8 cellular contexts compared by ENCODE assay signal in genomic region chr12:101829639-101830390, GRCh38. TPM values are rescaled to one million over a fixed set of nuclear protein-coding genes. Genes with fewer than 3 reads are reported as not detected.
DNase-seq lines count a peak whose midpoint lies in the region; ATAC-seq lines count a peak whose summit lies in the region.

No MANE protein-coding gene starts in this region.

- H3K9me3 ChIP-seq in ES-I3 (ENCODE audit: control insufficient read depth, insufficient read depth, low read length) (no peaks in the 10 kb centered on the region), HUES6 (ENCODE audit: control insufficient read depth, insufficient read depth, low read depth, low read length) (no peaks in the 10 kb centered on the region), iPS-18c (ENCODE audit: control insufficient read depth, insufficient read depth, low read length) (no peaks in the 10 kb centered on the region)

- H3K9ac ChIP-seq in ES-I3 (ENCODE audit: low read depth, low read length) (peak overlapping the region; percentile 80), HUES6 (ENCODE audit: low read length) (peak overlapping the region; percentile 79)

- peak overlapping the region; percentile 100 for H3K4me3 Mint-ChIP-seq in activated naive CD8-positive, alpha-beta T cell treated with anti-CD3 and anti-CD28 coated beads, Interleukin-2, amount 10 ng/mL, durations not matched to agents 7 days and 5 days
- H3K4me3 Mint-ChIP-seq in stimulated activated naive CD8-positive, alpha-beta T cell treated with anti-CD3 and anti-CD28 coated beads, Interleukin-15, amount 100 ng/mL, for 72 hours = peak overlapping the region; percentile 95 to 100

- no peaks in the 10 kb centered on the region for H3K36me3 ChIP-seq in ES-I3 (ENCODE audit: insufficient read depth, low read length)
- no peaks in the 10 kb centered on the region for H3K36me3 ChIP-seq in HUES6 (ENCODE audit: control insufficient read depth, insufficient read depth, low read length)

- peak overlapping the region; percentile 53; the same call in 1 of the 2 replicates for H3K27ac ChIP-seq in HUES6 (ENCODE audit: low read depth, low read length)

- H3K9me3 Mint-ChIP-seq in activated naive CD8-positive, alpha-beta T cell treated with anti-CD3 and anti-CD28 coated beads, Interleukin-2, amount 10 ng/mL, durations not matched to agents 7 days and 5 days = no peaks in the 10 kb centered on the region
- no peaks in the 10 kb centered on the region for H3K9me3 Mint-ChIP-seq in stimulated activated naive CD8-positive, alpha-beta T cell treated with anti-CD3 and anti-CD28 coated beads, Interleukin-15, amount 100 ng/mL, for 72 hours

- no peak for ATAC-seq in activated naive CD8-positive, alpha-beta T cell treated with anti-CD3 and anti-CD28 coated beads, Interleukin-2, amount 10 ng/mL, durations not matched to agents 7 days and 5 days (ENCODE audit: low read depth)
- no peak for ATAC-seq in stimulated activated naive CD8-positive, alpha-beta T cell treated with anti-CD3 and anti-CD28 coated beads, Interleukin-15, amount 100 ng/mL, for 72 hours
- ATAC-seq in GM19397 (IDR thresholded peaks at IDR 0.05; ENCODE audit: unreplicated experiment) = no peak

- POLR2A ChIA-PET in activated naive CD8-positive, alpha-beta T cell treated with anti-CD3 and anti-CD28 coated beads, Interleukin-2, amount 10 ng/mL, durations not matched to agents 7 days and 5 days (lab: Charles Lee) = interaction anchor here (0.6 to 6.5 kb wide), 9 partner anchors 9 to 78 kb away, joined by 3 to 85 read pairs (median 5); no protein-coding TSS in a partner anchor

- peaks cover 46% of the 10 kb centered on the region for H3K4me1 Mint-ChIP-seq in activated naive CD8-positive, alpha-beta T cell treated with anti-CD3 and anti-CD28 coated beads, Interleukin-2, amount 10 ng/mL, durations not matched to agents 7 days and 5 days
- H3K4me1 Mint-ChIP-seq in stimulated activated naive CD8-positive, alpha-beta T cell treated with anti-CD3 and anti-CD28 coated beads, Interleukin-15, amount 100 ng/mL, for 72 hours = peaks cover 60% of the 10 kb centered on the region

- H3K4me1 ChIP-seq in ES-I3 (ENCODE audit: insufficient read depth, low read length) (peaks cover 12% of the 10 kb centered on the region), HUES6 (ENCODE audit: control insufficient read depth, insufficient read depth, low read length) (peaks cover 24% of the 10 kb centered on the region)

- H3K27ac Mint-ChIP-seq in activated naive CD8-positive, alpha-beta T cell treated with anti-CD3 and anti-CD28 coated beads, Interleukin-2, amount 10 ng/mL, durations not matched to agents 7 days and 5 days = peak overlapping the region; percentile 97
- peak overlapping the region; percentile 87 to 97 for H3K27ac Mint-ChIP-seq in stimulated activated naive CD8-positive, alpha-beta T cell treated with anti-CD3 and anti-CD28 coated beads, Interleukin-15, amount 100 ng/mL, for 72 hours

- H3K27me3 Mint-ChIP-seq in activated naive CD8-positive, alpha-beta T cell treated with anti-CD3 and anti-CD28 coated beads, Interleukin-2, amount 10 ng/mL, durations not matched to agents 7 days and 5 days = no peaks in the 10 kb centered on the region
- no peaks in the 10 kb centered on the region for H3K27me3 Mint-ChIP-seq in stimulated activated naive CD8-positive, alpha-beta T cell treated with anti-CD3 and anti-CD28 coated beads, Interleukin-15, amount 100 ng/mL, for 72 hours

- peaks cover 13% of the 10 kb centered on the region for H3K36me3 Mint-ChIP-seq in activated naive CD8-positive, alpha-beta T cell treated with anti-CD3 and anti-CD28 coated beads, Interleukin-2, amount 10 ng/mL, durations not matched to agents 7 days and 5 days

- DNase-seq in activated naive CD8-positive, alpha-beta T cell treated with anti-CD3 and anti-CD28 coated beads, Interleukin-2, amount 10 ng/mL, durations not matched to agents 7 days and 5 days = no peak
- DNase-seq in stimulated activated naive CD8-positive, alpha-beta T cell treated with anti-CD3 and anti-CD28 coated beads, Interleukin-15, amount 100 ng/mL, for 72 hours = no peak
- DNase-seq in HuH-7.5 (ENCODE audit: low spot score) = no peak
- no peak for DNase-seq in activated CD8-positive, alpha-beta memory T cell treated with anti-CD3 and anti-CD28 coated beads, Interleukin-2, amount 50 U/mL, for 48 hours

- no peaks in the 10 kb centered on the region for H3K27me3 ChIP-seq in HUES6 (ENCODE audit: control insufficient read depth, insufficient read depth, low read length)

- H3K4me3 ChIP-seq in HUES6 (ENCODE audit: low read depth, low read length) = peak overlapping the region; percentile 98
- H3K4me3 ChIP-seq in iPS-18c (ENCODE audit: insufficient read depth, low read depth, low read length) = peak overlapping the region; percentile 74

RNA-seq across cellular contexts. Expression of gene GNPTAB, which starts 0.9 kb away (rescaled TPM):
- total RNA-seq in activated naive CD8-positive, alpha-beta T cell treated with anti-CD3 and anti-CD28 coated beads, Interleukin-2, amount 10 ng/mL, durations not matched to agents 7 days and 5 days = 10 to 100 TPM; 89.5 to 91.1 TPM

RNA-seq across cellular contexts. Expression of gene DRAM1, which starts 47.6 kb away (rescaled TPM):
- 1 to 10 TPM; 2.3 to 4.1 TPM for total RNA-seq in activated naive CD8-positive, alpha-beta T cell treated with anti-CD3 and anti-CD28 coated beads, Interleukin-2, amount 10 ng/mL, durations not matched to agents 7 days and 5 days
